13 cellular contexts compared by ENCODE assay signal in genomic region chr1:225448146-225448805, GRCh38. TPM values are rescaled to one million over a fixed set of nuclear protein-coding genes. Genes with fewer than 3 reads are reported as not detected.
A peak's percentile ranks its signal among the peaks of the same experiment; 100 is the strongest.
DNase-seq lines count a peak whose midpoint lies in the region; ATAC-seq and TF ChIP-seq lines count a peak whose summit lies in the region.
"Had no signal": no experiment of that assay in that cellular context is flagged by ENCODE, and none has a peak within 500 bp of the region (broad histone marks: within the 10 kb centered on the region; RNA-seq: fewer than 3 reads in every experiment).

No MANE protein-coding gene starts in this region.

- H3K4me1 ChIP-seq in right cardiac atrium (ENCODE audit: control insufficient read depth, insufficient read depth, low read length), result peaks cover 14% of the 10 kb centered on the region
- H3K4me1 ChIP-seq in vagina, result peaks cover 59% of the 10 kb centered on the region
- H3K4me1 ChIP-seq in body of pancreas, result peaks cover 28% of the 10 kb centered on the region

- peak; percentile 32 for DNase-seq in natural killer cell treated with Interleukin-12 subunit alpha and Interleukin-12 subunit beta and Interleukin-15 and Interleukin-18, amount 100 ng/mL, for 72 hours (ENCODE audit: low spot score)
- DNase-seq in natural killer cell (no peak), right cardiac atrium (no peak), pons (ENCODE audit: low spot score) (peak; percentile 95), vagina (ENCODE audit: extremely low spot score in 2 of 2) (no peak), osteocyte (ENCODE audit: extremely low spot score, unreplicated experiment) (no peak), T-cell (no peak), body of pancreas (no peak)
- DNase-seq: erythroblast, Karpas-422, NCI-H2107, retina, T-helper 2 cell had no signal

- no peaks in the 10 kb centered on the region for H3K9me3 Mint-ChIP-seq in natural killer cell treated with Interleukin-12 subunit alpha and Interleukin-12 subunit beta and Interleukin-15 and Interleukin-18, amount 100 ng/mL, for 72 hours
- H3K9me3 Mint-ChIP-seq in natural killer cell (no peaks in the 10 kb centered on the region), osteocyte (ENCODE audit: unreplicated experiment) (no peaks in the 10 kb centered on the region), T-cell (no peaks in the 10 kb centered on the region)

- H3K27ac Mint-ChIP-seq in natural killer cell treated with Interleukin-12 subunit alpha and Interleukin-12 subunit beta and Interleukin-15 and Interleukin-18, amount 100 ng/mL, for 72 hours, result peak overlapping the region in 1 of 2 donors; percentile 92
- H3K27ac Mint-ChIP-seq in natural killer cell (peak overlapping the region in 1 of 2 donors; percentile 91), osteocyte (ENCODE audit: unreplicated experiment) (no peak overlapping the region), T-cell (peak overlapping the region in 1 of 2 donors; percentile 27)

- peak overlapping the region; percentile 55 for H3K27ac ChIP-seq in right cardiac atrium (ENCODE audit: low read length)
- peak overlapping the region; percentile 75 for H3K27ac ChIP-seq in vagina
- H3K27ac ChIP-seq in body of pancreas, result no peak overlapping the region

- no peak overlapping the region for H3K4me3 Mint-ChIP-seq in natural killer cell treated with Interleukin-12 subunit alpha and Interleukin-12 subunit beta and Interleukin-15 and Interleukin-18, amount 100 ng/mL, for 72 hours
- H3K4me3 Mint-ChIP-seq in natural killer cell, result no peak overlapping the region
- H3K4me3 Mint-ChIP-seq in osteocyte (ENCODE audit: unreplicated experiment), result no peak overlapping the region
- no peak overlapping the region for H3K4me3 Mint-ChIP-seq in T-cell

- POLR2A ChIA-PET in T-cell (lab: Charles Lee), result interaction anchor here (0.5 to 1.0 kb wide), 4 partner anchors 20 to 474 kb away, joined by 3 read pairs; no protein-coding TSS in a partner anchor

- no peaks in the 10 kb centered on the region for H3K27me3 Mint-ChIP-seq in natural killer cell treated with Interleukin-12 subunit alpha and Interleukin-12 subunit beta and Interleukin-15 and Interleukin-18, amount 100 ng/mL, for 72 hours
- H3K27me3 Mint-ChIP-seq in natural killer cell (ENCODE audit: low read depth in 2 of 2), result no peaks in the 10 kb centered on the region
- peaks cover 8% of the 10 kb centered on the region for H3K27me3 Mint-ChIP-seq in osteocyte (ENCODE audit: unreplicated experiment)
- H3K27me3 Mint-ChIP-seq in T-cell, result no peaks in the 10 kb centered on the region

- H3K9me3 ChIP-seq in right cardiac atrium (ENCODE audit: control insufficient read depth, low read length), result no peaks in the 10 kb centered on the region
- H3K9me3 ChIP-seq in vagina, result no peaks in the 10 kb centered on the region
- H3K9me3 ChIP-seq in body of pancreas, result no peaks in the 10 kb centered on the region

- no peak overlapping the region for H3K4me3 ChIP-seq in right cardiac atrium (ENCODE audit: low read length)
- H3K4me3 ChIP-seq in vagina, result peak overlapping the region in 1 of 2 donors; percentile 18
- H3K4me3 ChIP-seq in body of pancreas, result no peak overlapping the region

- ATAC-seq in natural killer cell treated with Interleukin-12 subunit alpha and Interleukin-12 subunit beta and Interleukin-15 and Interleukin-18, amount 100 ng/mL, for 72 hours, result no peak
- no peak for ATAC-seq in natural killer cell
- no peak for ATAC-seq in right cardiac atrium
- ATAC-seq in T-cell (replicated peaks in 1 of 4), result no peak
- ATAC-seq in body of pancreas, result no peak

- H3K27me3 ChIP-seq in right cardiac atrium (ENCODE audit: control insufficient read depth, insufficient read depth), result no peaks in the 10 kb centered on the region
- no peaks in the 10 kb centered on the region for H3K27me3 ChIP-seq in vagina
- H3K27me3 ChIP-seq in body of pancreas, result no peaks in the 10 kb centered on the region

- H3K4me1 Mint-ChIP-seq in natural killer cell treated with Interleukin-12 subunit alpha and Interleukin-12 subunit beta and Interleukin-15 and Interleukin-18, amount 100 ng/mL, for 72 hours (ENCODE audit: low read depth in 2 of 2), result peaks cover 59 to 62% of the 10 kb centered on the region in 2 donors
- H3K4me1 Mint-ChIP-seq in natural killer cell (peaks cover 53 to 75% of the 10 kb centered on the region in 2 donors), osteocyte (ENCODE audit: unreplicated experiment) (peaks cover 7% of the 10 kb centered on the region), T-cell (peaks cover 50 to 61% (median 51%) of the 10 kb centered on the region in 3 donors)

- no peak for TF ChIP-seq POLR2A in vagina (IDR thresholded peaks at IDR 0.05)
- TF ChIP-seq POLR2A in body of pancreas (IDR thresholded peaks at IDR 0.05), result no peak

- CTCF ChIA-PET in T-cell (lab: Charles Lee), result interaction anchor here (0.5 to 0.6 kb wide), 2 partner anchors 47 to 149 kb away, joined by 3 to 6 read pairs; no protein-coding TSS in a partner anchor

- WGBS in right cardiac atrium, result 59% methylated on average over 9 of the region's 9 CpGs
- 58 to 72% methylated on average over 5 to 9 of the region's 9 CpGs for WGBS in body of pancreas, 2 donors

- TF ChIP-seq CTCF in natural killer cell (IDR thresholded peaks at IDR 0.05), result no peak
- no peak for TF ChIP-seq CTCF in vagina (IDR thresholded peaks at IDR 0.05)
- TF ChIP-seq CTCF in osteocyte (IDR thresholded peaks at IDR 0.05), result no peak
- TF ChIP-seq CTCF in body of pancreas (IDR thresholded peaks at IDR 0.05), result no peak

- intact Hi-C loops in natural killer cell (cut with micrococcal nuclease) (no loop called here), right cardiac atrium (cut with DNase I) (no loop called here), vagina (cut with DNase I) (no loop called here), body of pancreas (cut with DNase I) (loop anchor here (10.0 kb wide), 1 partner anchor 133 kb away; no protein-coding TSS in a partner anchor)

- H3K36me3 ChIP-seq in vagina, result no peaks in the 10 kb centered on the region
- no peaks in the 10 kb centered on the region for H3K36me3 ChIP-seq in body of pancreas (replicated peaks in 1 of 2; ENCODE audit: insufficient read depth in 1 of 2, low read depth in 2 of 2)

- H3K36me3 Mint-ChIP-seq in natural killer cell treated with Interleukin-12 subunit alpha and Interleukin-12 subunit beta and Interleukin-15 and Interleukin-18, amount 100 ng/mL, for 72 hours, result no peaks in the 10 kb centered on the region
- H3K36me3 Mint-ChIP-seq in natural killer cell, result no peaks in the 10 kb centered on the region
- H3K36me3 Mint-ChIP-seq in osteocyte (ENCODE audit: unreplicated experiment), result no peaks in the 10 kb centered on the region
- no peaks in the 10 kb centered on the region for H3K36me3 Mint-ChIP-seq in T-cell

RNA-seq across cellular contexts. Expression of gene LBR, which starts 20.4 kb away (rescaled TPM):
- total RNA-seq in natural killer cell treated with Interleukin-12 subunit alpha and Interleukin-12 subunit beta and Interleukin-15 and Interleukin-18, amount 100 ng/mL, for 72 hours, result 100 to 1,000 TPM; 127 to 173 TPM
- 100 to 1,000 TPM; 161 to 179 (median 178) TPM for total RNA-seq in natural killer cell
- total RNA-seq in right cardiac atrium, result 10 to 100 TPM; 16.6 to 21.6 (median 19.2) TPM
- polyA plus RNA-seq in right cardiac atrium, result 7.8 TPM
- total RNA-seq in vagina, result 41.5 TPM
- 29.5 and 34.8 TPM in 2 replicates for total RNA-seq in osteocyte
- total RNA-seq in T-cell, result 100 to 1,000 TPM; 105 to 142 (median 118) TPM
- total RNA-seq in body of pancreas, result 10 to 100 TPM; 15.2 to 26.5 TPM

Comparison
In these comparisons a context has a peak if more than half of its experiments do, and no peak if none do; other contexts are left out.
1. DNase-seq: peak in natural killer cell treated with Interleukin-12 subunit alpha and Interleukin-12 subunit beta and Interleukin-15 and Interleukin-18, amount 100 ng/mL, for 72 hours (single experiment) and pons (single experiment); none in natural killer cell (single experiment), right cardiac atrium (0 of 3), vagina (0 of 2), osteocyte (single experiment), T-cell (0 of 34) and body of pancreas (0 of 4).
2. H3K27ac ChIP-seq: peak in right cardiac atrium (single experiment) and vagina (single experiment); none in body of pancreas (0 of 4).